12 cellular contexts compared by ENCODE assay signal in genomic region chr12:96368233-96368632, GRCh38. TPM values are rescaled to one million over a fixed set of nuclear protein-coding genes. Genes with fewer than 3 reads are reported as not detected.
DNase-seq lines count a peak whose midpoint lies in the region; ATAC-seq, FAIRE-seq and TF ChIP-seq lines count a peak whose summit lies in the region.
"Had no signal": no experiment of that assay in that cellular context is flagged by ENCODE, and none has a peak within 500 bp of the region (broad histone marks: within the 10 kb centered on the region; RNA-seq: fewer than 3 reads in every experiment).

No MANE protein-coding gene starts in this region.

- TF ChIP-seq RAD21 in liver (IDR thresholded peaks at IDR 0.05): peak in 1 of 2 donors; percentile 31

- DNase-seq in SHP77 (lab: John Stamatoyannopoulos, UW): peak; percentile 22 to 52
- no peak for DNase-seq in SHP77 treated with DMSO at 0.1 percent for 48 hours (lab: John Stamatoyannopoulos, UW)
- DNase-seq in astrocyte of the spinal cord (ENCODE audit: low read depth, low spot score): peak; percentile 39
- DNase-seq in stimulated activated naive CD8-positive, alpha-beta T cell treated with anti-CD3 and anti-CD28 coated beads, Interleukin-15, amount 100 ng/mL, for 72 hours: no peak
- DNase-seq in NOMO-1 treated with dmso at 0.1 percent for 144 hours (lab: John Stamatoyannopoulos, UW; ENCODE audit: unreplicated experiment): no peak
- no peak for DNase-seq in small intestine
- DNase-seq: NCI-H1048, T-helper 1 cell had no signal

- TF ChIP-seq CTCF in astrocyte of the spinal cord (IDR thresholded peaks at IDR 0.05; ENCODE audit: low read depth, low read length) (no peak), liver (IDR thresholded peaks at IDR 0.05; ENCODE audit: low read depth, low read length, missing input control) (no peak)

- WGBS in liver: 10% methylated on average over 2 of the region's 2 CpGs
- 31 to 55% (median 53%) methylated on average over 2 of the region's 2 CpGs for WGBS in small intestine, 3 donors

- no peak for FAIRE-seq in small intestine (lab: Jason Lieb, UNC)
- FAIRE-seq: A549, colon had no signal

- H3K27me3 Mint-ChIP-seq in stimulated activated naive CD8-positive, alpha-beta T cell treated with anti-CD3 and anti-CD28 coated beads, Interleukin-15, amount 100 ng/mL, for 72 hours: no peaks in the 10 kb centered on the region

- H3K4me3 Mint-ChIP-seq in stimulated activated naive CD8-positive, alpha-beta T cell treated with anti-CD3 and anti-CD28 coated beads, Interleukin-15, amount 100 ng/mL, for 72 hours: no peak overlapping the region

- H3K27ac Mint-ChIP-seq in stimulated activated naive CD8-positive, alpha-beta T cell treated with anti-CD3 and anti-CD28 coated beads, Interleukin-15, amount 100 ng/mL, for 72 hours: no peak overlapping the region

- H3K27me3 ChIP-seq in liver (ENCODE audit: control insufficient read depth in 4 of 4, insufficient read depth in 4 of 4, low read length in 3 of 4) (no peaks in the 10 kb centered on the region), small intestine (ENCODE audit: control insufficient read depth in 2 of 2, insufficient read depth in 2 of 2, low read length in 2 of 2) (no peaks in the 10 kb centered on the region)

- peaks cover 68% of the 10 kb centered on the region for H3K4me1 Mint-ChIP-seq in stimulated activated naive CD8-positive, alpha-beta T cell treated with anti-CD3 and anti-CD28 coated beads, Interleukin-15, amount 100 ng/mL, for 72 hours

- H3K9me3 ChIP-seq in liver (ENCODE audit: control insufficient read depth in 4 of 4, low read length in 3 of 4): no peaks in the 10 kb centered on the region
- H3K9me3 ChIP-seq in small intestine (ENCODE audit: control insufficient read depth, low read depth): no peaks in the 10 kb centered on the region
- H3K9me3 ChIP-seq: A549 had no signal

- H3K27ac ChIP-seq in liver (ENCODE audit: low read depth in 1 of 2, low read length in 2 of 2): no peak overlapping the region
- H3K27ac ChIP-seq in temporal lobe (ENCODE audit: low read depth, low read length): peak overlapping the region; percentile 61
- H3K27ac ChIP-seq in small intestine (ENCODE audit: low read depth in 1 of 2, low read length in 1 of 2): peak overlapping the region in 1 of 2 donors; percentile 12
- H3K27ac ChIP-seq: A549 had no signal

- in situ Hi-C loops in astrocyte of the spinal cord (cut with HindIII; ENCODE audit: low sequenced_read_pairs): no loop called here

- H3K36me3 ChIP-seq in liver (ENCODE audit: control insufficient read depth in 4 of 4, insufficient read depth in 3 of 4, low read depth in 1 of 4, low read length in 3 of 4): no peaks in the 10 kb centered on the region
- H3K36me3 ChIP-seq in small intestine (ENCODE audit: control insufficient read depth in 2 of 2, insufficient read depth in 2 of 2, low read length in 2 of 2): no peaks in the 10 kb centered on the region

- H3K9me3 Mint-ChIP-seq in stimulated activated naive CD8-positive, alpha-beta T cell treated with anti-CD3 and anti-CD28 coated beads, Interleukin-15, amount 100 ng/mL, for 72 hours: no peaks in the 10 kb centered on the region

- ATAC-seq in stimulated activated naive CD8-positive, alpha-beta T cell treated with anti-CD3 and anti-CD28 coated beads, Interleukin-15, amount 100 ng/mL, for 72 hours: no peak
- ATAC-seq: A549 had no signal

- H3K9ac ChIP-seq in liver (ENCODE audit: low read depth in 1 of 2, low read length in 2 of 2): no peak overlapping the region

- H3K4me3 ChIP-seq in astrocyte of the spinal cord (ENCODE audit: low read depth, low read length): no peak overlapping the region
- H3K4me3 ChIP-seq in liver (ENCODE audit: low read depth in 1 of 3, low read length in 3 of 3): no peak overlapping the region
- H3K4me3 ChIP-seq in small intestine (ENCODE audit: low read depth in 1 of 2, low read length in 2 of 2): no peak overlapping the region
- H3K4me3 ChIP-seq: A549 had no signal

- H3K4me1 ChIP-seq in liver (ENCODE audit: control insufficient read depth in 4 of 4, insufficient read depth in 4 of 4, low read length in 3 of 4): peaks cover 1 to 11% (median 8%) of the 10 kb centered on the region in 4 donors
- H3K4me1 ChIP-seq in small intestine (ENCODE audit: control insufficient read depth in 2 of 2, insufficient read depth in 1 of 2, low read depth in 1 of 2, low read length in 1 of 2): peaks cover 1 to 6% of the 10 kb centered on the region in 2 donors

TF ChIP-seq in liver, 16 proteins besides CTCF, POLR2A, EP300 and RAD21:
- TF ChIP-seq ZBTB33 (IDR thresholded peaks at IDR 0.05) (no peak), SP1 (IDR thresholded peaks at IDR 0.05) (peak; percentile 25), JUND (IDR thresholded peaks at IDR 0.05) (no peak), NR2F2 (IDR thresholded peaks at IDR 0.05) (peak; percentile 20), HNF4A (conservative IDR thresholded peaks at IDR 0.05) (no peak), YY1 (IDR thresholded peaks at IDR 0.05) (no peak), FOXA1 (IDR thresholded peaks at IDR 0.05) (no peak), ATF3 (IDR thresholded peaks at IDR 0.05) (no peak), FOXA2 (IDR thresholded peaks at IDR 0.05) (no peak), TAF1 (conservative IDR thresholded peaks at IDR 0.05) (no peak), HNF4G (IDR thresholded peaks at IDR 0.05) (no peak), MAX (IDR thresholded peaks at IDR 0.05) (peak; percentile 30), EGR1 (IDR thresholded peaks at IDR 0.05; ENCODE audit: low read depth in 2 of 2) (no peak), RXRA (IDR thresholded peaks at IDR 0.05) (peak; percentile 47 to 59), GABPA (IDR thresholded peaks at IDR 0.05 in 1 of 2, conservative IDR thresholded peaks at IDR 0.05 in 1 of 2) (no peak), REST (IDR thresholded peaks at IDR 0.05) (no peak)

RNA-seq across cellular contexts. Expression of gene CDK17, which starts 32.0 kb away (rescaled TPM):
- total RNA-seq in liver (10 to 100 TPM; 24.7 to 25.2 TPM), temporal lobe (115 TPM)
- polyA plus RNA-seq in liver (1 to 10 TPM; 4.8 to 5.1 TPM), small intestine (1 to 10 TPM; 7.6 to 8.5 (median 8.3) TPM)

Comparison
In these comparisons a context has a peak if more than half of its experiments do, and no peak if none do; other contexts are left out.
1. DNase-seq: peak in SHP77 (2 of 2) and astrocyte of the spinal cord (single experiment); none in SHP77 treated with DMSO at 0.1 percent for 48 hours (single experiment), stimulated activated naive CD8-positive, alpha-beta T cell treated with anti-CD3 and anti-CD28 coated beads, Interleukin-15, amount 100 ng/mL, for 72 hours (0 of 2), NOMO-1 treated with dmso at 0.1 percent for 144 hours (single experiment) and small intestine (single experiment).